In genomic region chr16:30764816-30765465, GRCh38 we compare ENCODE assay signal across 27 cellular contexts.
"Had no signal": no experiment of that assay in that cellular context is flagged by ENCODE, and none has a peak within 500 bp of the region (broad histone marks: within the 10 kb centered on the region; RNA-seq: fewer than 3 reads in every experiment).

No MANE protein-coding gene starts in this region.

- H3K27ac ChIP-seq: brain microvascular endothelial cell, cardiac muscle cell, SJCRH30, VCaP had no signal

- H3K9me3 Mint-ChIP-seq: activated CD8-positive, alpha-beta T cell treated with anti-CD3 and anti-CD28 coated beads for 36 hours; activated naive CD4-positive, alpha-beta T cell treated with anti-CD3 and anti-CD28 coated beads, Interleukin-2, amount 10 ng/mL, durations not matched to agents 7 days and 5 days; activated naive CD8-positive, alpha-beta T cell treated with anti-CD3 and anti-CD28 coated beads for 36 hours; activated T-cell treated with anti-CD3 and anti-CD28 coated beads, Interleukin-2, amount 50 U/mL, for 4 hours; activated T-helper 2 cell treated with anti-CD3 and anti-CD28 coated beads, Interferon-gamma antibody, Interleukin-2, Interleukin-4, amounts not matched to agents 10 μg/mL and 5 μg/mL and 100 μg/mL, durations not matched to agents 14 hours and 24 hours and 36 hours had no signal

- DNase-seq: activated CD4-positive, alpha-beta T cell treated with anti-CD3 and anti-CD28 coated beads for 4 hours; activated CD8-positive, alpha-beta memory T cell treated with anti-CD3 and anti-CD28 coated beads, Interleukin-2, amount 50 U/mL, for 48 hours; activated CD8-positive, alpha-beta T cell treated with anti-CD3 and anti-CD28 coated beads for 36 hours; activated gamma-delta T cell treated with Interleukin-2 at 50 U/mL for 16 hours; activated naive CD4-positive, alpha-beta T cell treated with anti-CD3 and anti-CD28 coated beads, Interleukin-2, amount 10 ng/mL, durations not matched to agents 7 days and 5 days; activated naive CD8-positive, alpha-beta T cell treated with anti-CD3 and anti-CD28 coated beads for 36 hours; activated T-cell treated with anti-CD3 and anti-CD28 coated beads, Interleukin-2, amount 50 U/mL, for 4 hours; brain microvascular endothelial cell; Kasumi-1; KBM-7; NCI-H1105 treated with DMSO at 0.1 percent for 48 hours; NCI-H1436 treated with DMSO at 0.1 percent for 48 hours; NCI-H187; NCI-H2081; NCI-H2227 treated with DMSO at 0.1 percent for 48 hours; NCI-H526; NCI-H774; OCI-M1; Right ventricle myocardium superior; RPMI8226; SJCRH30; SK-N-SH; T-helper 1 cell had no signal

- H3K9me3 ChIP-seq: SJCRH30, SK-N-SH had no signal

- ATAC-seq: activated CD8-positive, alpha-beta T cell treated with anti-CD3 and anti-CD28 coated beads for 36 hours; activated T-cell treated with anti-CD3 and anti-CD28 coated beads, Interleukin-2, amount 50 U/mL, for 4 hours; Panc1 had no signal

- H3K27me3 ChIP-seq: brain microvascular endothelial cell, cardiac muscle cell, SJCRH30 had no signal

- H3K4me3 ChIP-seq: cardiac muscle cell, SJCRH30 had no signal

- H3K27me3 Mint-ChIP-seq: activated CD8-positive, alpha-beta T cell treated with anti-CD3 and anti-CD28 coated beads for 36 hours; activated naive CD4-positive, alpha-beta T cell treated with anti-CD3 and anti-CD28 coated beads, Interleukin-2, amount 10 ng/mL, durations not matched to agents 7 days and 5 days; activated naive CD8-positive, alpha-beta T cell treated with anti-CD3 and anti-CD28 coated beads for 36 hours had no signal

- H3K4me3 Mint-ChIP-seq: activated CD8-positive, alpha-beta T cell treated with anti-CD3 and anti-CD28 coated beads for 36 hours; activated naive CD4-positive, alpha-beta T cell treated with anti-CD3 and anti-CD28 coated beads, Interleukin-2, amount 10 ng/mL, durations not matched to agents 7 days and 5 days; activated naive CD8-positive, alpha-beta T cell treated with anti-CD3 and anti-CD28 coated beads for 36 hours; activated T-cell treated with anti-CD3 and anti-CD28 coated beads, Interleukin-2, amount 50 U/mL, for 4 hours had no signal

- H3K27ac Mint-ChIP-seq: activated CD8-positive, alpha-beta T cell treated with anti-CD3 and anti-CD28 coated beads for 36 hours; activated naive CD4-positive, alpha-beta T cell treated with anti-CD3 and anti-CD28 coated beads, Interleukin-2, amount 10 ng/mL, durations not matched to agents 7 days and 5 days; activated naive CD8-positive, alpha-beta T cell treated with anti-CD3 and anti-CD28 coated beads for 36 hours; activated T-helper 2 cell treated with anti-CD3 and anti-CD28 coated beads, Interferon-gamma antibody, Interleukin-2, Interleukin-4, amounts not matched to agents 10 μg/mL and 5 μg/mL and 100 μg/mL, durations not matched to agents 14 hours and 24 hours and 36 hours had no signal
